ENCODE assay signal across 22 cellular contexts in genomic region chr15:65712415-65712814, GRCh38.
"Had no signal": no experiment of that assay in that cellular context is flagged by ENCODE, and none has a peak within 500 bp of the region (broad histone marks: within the 10 kb centered on the region; RNA-seq: fewer than 3 reads in every experiment).

No MANE protein-coding gene starts in this region.

- DNase-seq: IMR-90, Karpas-422, KG1, MG63, NCI-H1092 treated with DMSO at 0.1 percent for 48 hours, NCI-H1436, NCI-H187, NCI-H2029, NCI-H2081 treated with DMSO at 0.1 percent for 48 hours, NCI-H2171, NCI-H226, NCI-H446, NCI-H510A, NCI-H524 treated with DMSO at 0.1 percent for 48 hours, NCI-H69, NCI-H774, Right ventricle myocardium superior, RPMI8226, SIG-M5 had no signal

- H3K9me3 ChIP-seq: MG63, SJSA1 had no signal

- H3K4me3 ChIP-seq: MG63, SJSA1, SK-N-MC had no signal

- ATAC-seq: HepG2 had no signal

- H3K36me3 ChIP-seq: SJSA1 had no signal

- H3K27me3 ChIP-seq: MG63, SJSA1 had no signal

- H3K27ac ChIP-seq: SJSA1, SK-N-MC had no signal
